Comparison of ENCODE assay signal across 25 cellular contexts in the genomic region with DNA sequence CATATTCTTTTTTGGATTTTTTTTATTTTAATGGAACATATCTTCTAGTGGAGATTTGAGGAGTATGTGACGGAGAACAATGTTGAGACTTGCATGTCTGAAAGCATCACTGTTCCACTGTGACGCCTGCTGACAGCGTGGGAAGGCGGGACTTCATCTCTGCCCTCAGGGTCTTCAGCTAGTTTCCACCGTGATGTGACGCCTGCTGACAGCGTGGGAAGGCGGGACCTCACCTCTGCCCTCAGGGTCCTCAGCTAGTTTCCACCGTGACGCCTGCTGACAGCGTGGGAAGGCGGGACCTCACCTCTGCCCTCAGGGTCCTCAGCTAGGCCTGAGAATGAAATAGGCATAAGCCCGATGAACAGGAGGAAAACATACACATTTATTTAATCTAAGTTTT.
"Had no signal": no experiment of that assay in that cellular context is flagged by ENCODE, and none has a peak within 500 bp of the region (broad histone marks: within the 10 kb centered on the region; RNA-seq: fewer than 3 reads in every experiment).

No MANE protein-coding gene starts in this region.

- H3K9me3 Mint-ChIP-seq: memory B cell; naive thymus-derived CD8-positive, alpha-beta T cell; stimulated activated effector memory CD8-positive, alpha-beta T cell treated with anti-CD3 and anti-CD28 coated beads, Interleukin-12 subunit alpha, Interleukin-12 subunit beta, amount 100 ng/mL, for 72 hours had no signal

- H2AFZ ChIP-seq: hepatocyte, parathyroid adenoma had no signal

- H3K4me1 Mint-ChIP-seq: memory B cell; stimulated activated effector memory CD8-positive, alpha-beta T cell treated with anti-CD3 and anti-CD28 coated beads, Interleukin-12 subunit alpha, Interleukin-12 subunit beta, amount 100 ng/mL, for 72 hours had no signal

- H3K36me3 ChIP-seq: neutrophil, vagina had no signal

- H3K4me1 ChIP-seq: esophagus muscularis mucosa, foreskin keratinocyte, gastroesophageal sphincter, parathyroid adenoma, stomach, thyroid gland, vagina had no signal

- H3K36me3 Mint-ChIP-seq: stimulated activated effector memory CD8-positive, alpha-beta T cell treated with anti-CD3 and anti-CD28 coated beads, Interleukin-12 subunit alpha, Interleukin-12 subunit beta, amount 100 ng/mL, for 72 hours had no signal

- ATAC-seq: foreskin keratinocyte; gastroesophageal sphincter; heart left ventricle; left lobe of liver; naive thymus-derived CD8-positive, alpha-beta T cell; sciatic nerve; stimulated activated effector memory CD8-positive, alpha-beta T cell treated with anti-CD3 and anti-CD28 coated beads, Interleukin-12 subunit alpha, Interleukin-12 subunit beta, amount 100 ng/mL, for 72 hours had no signal

- H3K4me2 ChIP-seq: hepatocyte, smooth muscle cell had no signal

- H3K27me3 Mint-ChIP-seq: memory B cell; naive thymus-derived CD8-positive, alpha-beta T cell; progenitor cell of endocrine pancreas had no signal

- H3K27me3 ChIP-seq: esophagus muscularis mucosa, foreskin keratinocyte, gastroesophageal sphincter, heart left ventricle, hepatocyte, neutrophil, right atrium auricular region, stomach, thyroid gland, vagina had no signal

- H3K4me3 ChIP-seq: esophagus muscularis mucosa, gastroesophageal sphincter, heart left ventricle, hepatocyte, lung, right atrium auricular region, smooth muscle cell, stomach, thyroid gland, vagina had no signal

- H3K9ac ChIP-seq: parathyroid adenoma had no signal

- H3K27ac ChIP-seq: esophagus muscularis mucosa, foreskin keratinocyte, gastroesophageal sphincter, heart left ventricle, hepatocyte, parathyroid adenoma, right atrium auricular region, stomach, thyroid gland, vagina had no signal

- H3K27ac Mint-ChIP-seq: memory B cell; progenitor cell of endocrine pancreas; stimulated activated effector memory CD8-positive, alpha-beta T cell treated with anti-CD3 and anti-CD28 coated beads, Interleukin-12 subunit alpha, Interleukin-12 subunit beta, amount 100 ng/mL, for 72 hours had no signal

- H3K79me2 ChIP-seq: hepatocyte, parathyroid adenoma had no signal

- DNase-seq: effector memory CD4-positive, alpha-beta T cell; foreskin keratinocyte; heart left ventricle; kidney; naive thymus-derived CD8-positive, alpha-beta T cell; stimulated activated CD4-positive, alpha-beta T cell treated with anti-CD3 and anti-CD28 coated beads, Interleukin-12 subunit alpha, Interleukin-12 subunit beta, amount 100 ng/mL, for 4 hours; stimulated activated CD4-positive, alpha-beta T cell treated with anti-CD3 and anti-CD28 coated beads, Interleukin-1b, Interleukin-23, amount 100 ng/mL, for 48 hours; stimulated activated CD4-positive, alpha-beta T cell treated with anti-CD3 and anti-CD28 coated beads, Interleukin-4, amount 100 ng/mL, for 24 hours; stimulated activated naive CD4-positive, alpha-beta T cell treated with Interleukin-2 at 50 U/mL for 16 hours; stomach; thyroid gland had no signal

- H3K9me3 ChIP-seq: esophagus muscularis mucosa, gastroesophageal sphincter, heart left ventricle, neutrophil, right atrium auricular region, stomach, thyroid gland, vagina had no signal

- H3K4me3 Mint-ChIP-seq: memory B cell; naive thymus-derived CD8-positive, alpha-beta T cell; stimulated activated effector memory CD8-positive, alpha-beta T cell treated with anti-CD3 and anti-CD28 coated beads, Interleukin-12 subunit alpha, Interleukin-12 subunit beta, amount 100 ng/mL, for 72 hours had no signal
